ENCODE assay signal across 21 cellular contexts in the genomic region with DNA sequence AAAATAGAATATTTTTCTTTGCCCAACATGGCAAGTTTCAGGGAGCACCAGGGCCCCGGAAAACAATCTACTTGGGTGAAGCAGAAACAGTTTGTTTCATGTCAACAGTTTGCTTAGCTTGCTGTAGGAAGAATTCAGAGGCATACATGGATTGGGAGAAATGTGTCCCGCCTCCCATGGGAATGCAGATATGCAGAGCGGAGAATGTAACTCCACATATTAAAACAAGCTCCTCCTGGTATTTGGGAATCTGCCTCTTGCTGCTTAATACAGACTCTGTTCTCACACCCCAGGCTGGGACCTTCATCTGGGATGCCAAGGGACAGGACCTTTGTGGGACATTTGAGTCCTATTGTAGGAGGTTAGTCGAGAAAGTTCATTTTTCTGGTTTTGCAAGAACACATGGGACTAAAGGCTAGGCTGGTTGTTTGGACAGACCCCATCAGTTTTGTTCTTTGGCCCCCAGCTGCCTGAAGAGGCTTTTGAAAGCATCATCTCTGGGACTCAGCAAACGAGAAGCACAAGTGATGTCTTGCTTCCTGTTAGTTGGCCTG.
"Had no signal": no experiment of that assay in that cellular context is flagged by ENCODE, and none has a peak within 500 bp of the region (broad histone marks: within the 10 kb centered on the region; RNA-seq: fewer than 3 reads in every experiment).

No MANE protein-coding gene starts in this region.

- DNase-seq: activated B cell treated with CpG ODN at 0.5 μM for 24 hours; activated CD4-positive, alpha-beta T cell treated with anti-CD3 and anti-CD28 coated beads for 1 hour; activated CD4-positive, alpha-beta T cell treated with anti-CD3 and anti-CD28 coated beads, Interleukin-2, amount 10 ng/mL, durations not matched to agents 24 days and 14 days; activated CD4-positive, alpha-beta T cell treated with anti-CD3 and anti-CD28 coated beads, Interleukin-2, amount 50 U/mL, for 48 hours; activated effector memory CD4-positive, alpha-beta T cell treated with anti-CD3 and anti-CD28 coated beads, Interleukin-2, amount 50 U/mL, for 16 hours; activated naive CD4-positive, alpha-beta T cell treated with Interleukin-2 at 50 U/mL for 16 hours; activated naive CD8-positive, alpha-beta T cell treated with anti-CD3 and anti-CD28 coated beads, Interleukin-2, amount 50 U/mL, for 24 hours; activated T-cell treated with anti-CD3 and anti-CD28 coated beads, Interleukin-2, amount 50 U/mL, for 4 hours; amygdala; MM.1S; NCI-H1105; NCI-H1436; NCI-H187 treated with DMSO at 0.1 percent for 48 hours; NCI-H2081 treated with DMSO at 0.1 percent for 48 hours; NCI-H446; NCI-H524; Peyer's patch; Right ventricle myocardium superior; SJCRH30 had no signal

- H3K4me1 ChIP-seq: Peyer's patch, SJCRH30 had no signal

- H3K4me3 ChIP-seq: Peyer's patch, SJCRH30 had no signal

- H3K27me3 ChIP-seq: Peyer's patch, SJCRH30 had no signal

- H3K27ac ChIP-seq: RWPE1, SJCRH30 had no signal

- ATAC-seq: activated naive CD4-positive, alpha-beta T cell treated with anti-CD3 and anti-CD28 coated beads, Interleukin-2, amount 50 U/mL, for 72 hours; activated naive CD8-positive, alpha-beta T cell treated with anti-CD3 and anti-CD28 coated beads, Interleukin-2, amount 50 U/mL, for 24 hours; activated T-cell treated with anti-CD3 and anti-CD28 coated beads, Interleukin-2, amount 50 U/mL, for 4 hours had no signal

- H3K36me3 ChIP-seq: Peyer's patch, SJCRH30 had no signal

- H3K9me3 ChIP-seq: Peyer's patch, SJCRH30 had no signal
